In the genomic region with DNA sequence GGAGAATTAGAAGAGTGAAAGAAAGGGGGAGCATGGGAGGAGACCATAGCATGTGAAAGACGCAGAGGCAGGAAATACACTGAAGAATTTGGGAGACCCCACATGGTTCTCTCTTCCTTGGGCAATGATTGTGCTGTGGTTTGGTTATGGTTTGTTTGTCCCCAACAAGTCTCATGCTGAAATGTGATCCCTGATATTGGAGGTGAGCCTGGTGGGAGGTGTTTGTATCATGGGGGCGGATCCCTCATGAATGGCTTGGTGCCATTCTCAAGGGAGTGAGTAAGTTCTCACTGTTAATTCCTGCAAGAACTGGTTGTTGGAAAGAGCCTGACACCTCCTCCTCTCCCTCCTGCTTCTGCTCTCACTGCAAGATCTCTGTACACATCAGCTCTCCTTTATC, we compare ENCODE assay signal across 24 cellular contexts.
DNase-seq lines count a peak whose midpoint lies in the region; ATAC-seq and TF ChIP-seq lines count a peak whose summit lies in the region.
"Had no signal": no experiment of that assay in that cellular context is flagged by ENCODE, and none has a peak within 500 bp of the region (broad histone marks: within the 10 kb centered on the region; RNA-seq: fewer than 3 reads in every experiment).

No MANE protein-coding gene starts in this region.

- intact Hi-C loops in prostate gland (cut with DNase I) = no loop called here

- DNase-seq in NCI-H2171 treated with DMSO at 0.1 percent for 48 hours (lab: John Stamatoyannopoulos, UW) (peak; percentile 4), NCI-H2171 (lab: John Stamatoyannopoulos, UW) (no peak), NCI-H2107 treated with DMSO at 0.1 percent for 48 hours (lab: John Stamatoyannopoulos, UW; ENCODE audit: unreplicated experiment) (peak; percentile 82), endodermal cell (peak; percentile 50), prostate gland (ENCODE audit: low spot score) (peak; percentile 4)
- DNase-seq: Caco-2; CD4-positive, alpha-beta memory T cell; DMS 273 treated with DMSO at 0.1 percent for 48 hours; DMS79 treated with DMSO at 0.1 percent for 48 hours; H9; KBM-7; NCI-H1092 treated with DMSO at 0.1 percent for 48 hours; NCI-H146; NCI-H2081; NCI-H446; NCI-H526 treated with DMSO at 0.1 percent for 48 hours; Peyer's patch; SJCRH30 had no signal

- 100% methylated on average over 2 of the region's 2 CpGs; no CpG with 5 or more reads in 1 of the 2 experiments for WGBS in endodermal cell (ENCODE audit: insufficient coverage in 1 of 2, insufficient read length in 1 of 2), 2 experiments
- 50% methylated on average over 2 of the region's 2 CpGs for WGBS in prostate gland

- H3K27me3 Mint-ChIP-seq in endodermal cell (ENCODE audit: insufficient read depth) = no peaks in the 10 kb centered on the region

- no peak for TF ChIP-seq CTCF in endodermal cell (conservative IDR thresholded peaks at IDR 0.05)
- no peak for TF ChIP-seq CTCF in prostate gland (IDR thresholded peaks at IDR 0.05)

- peaks cover 2% of the 10 kb centered on the region for H3K36me3 Mint-ChIP-seq in endodermal cell (ENCODE audit: low read depth)
- H3K36me3 Mint-ChIP-seq: CD4-positive, alpha-beta memory T cell had no signal

- ATAC-seq in esophagus mucosa (no peak), HG03175 (IDR thresholded peaks at IDR 0.05; ENCODE audit: unreplicated experiment) (no peak), GM19351 (IDR thresholded peaks at IDR 0.05; ENCODE audit: unreplicated experiment) (no peak)

- H3K4me3 ChIP-seq in endodermal cell (ENCODE audit: low read length) (no peak overlapping the region), prostate gland (no peak overlapping the region)
- H3K4me3 ChIP-seq: BLaER1 treated with 17β-estradiol and CSF1 and Interleukin-3, amounts not matched to agents 10 nM and 100 nM; Peyer's patch; SJCRH30 had no signal

- no peaks in the 10 kb centered on the region for H3K4me1 ChIP-seq in endodermal cell (ENCODE audit: control insufficient read depth, insufficient read depth, low read length)
- no peaks in the 10 kb centered on the region for H3K4me1 ChIP-seq in prostate gland (replicated peaks)
- H3K4me1 ChIP-seq: BLaER1 treated with 17β-estradiol and CSF1 and Interleukin-3, amounts not matched to agents 10 nM and 100 nM; Caco-2; Peyer's patch; SJCRH30 had no signal

- H3K27me3 ChIP-seq in endodermal cell (ENCODE audit: control insufficient read depth, insufficient read depth, low read length, poor library complexity, severe bottlenecking) = no peaks in the 10 kb centered on the region
- H3K27me3 ChIP-seq in prostate gland (replicated peaks; ENCODE audit: insufficient read depth) = no peaks in the 10 kb centered on the region
- H3K27me3 ChIP-seq: Peyer's patch, SJCRH30 had no signal

- peaks cover 1% of the 10 kb centered on the region for H3K4me1 Mint-ChIP-seq in endodermal cell
- H3K4me1 Mint-ChIP-seq: CD4-positive, alpha-beta memory T cell had no signal

- H3K36me3 ChIP-seq in endodermal cell (ENCODE audit: control insufficient read depth, insufficient read depth, low read length) (no peaks in the 10 kb centered on the region), prostate gland (no peaks in the 10 kb centered on the region)
- H3K36me3 ChIP-seq: BLaER1 treated with 17β-estradiol and CSF1 and Interleukin-3, amounts not matched to agents 10 nM and 100 nM; Peyer's patch; SJCRH30 had no signal

- H3K4me3 Mint-ChIP-seq in endodermal cell = no peak overlapping the region
- H3K4me3 Mint-ChIP-seq: CD4-positive, alpha-beta memory T cell; H9 had no signal

- no peak for TF ChIP-seq POLR2A in prostate gland (IDR thresholded peaks at IDR 0.05)

- peaks cover 55% of the 10 kb centered on the region for H3K9me3 Mint-ChIP-seq in endodermal cell
- H3K9me3 Mint-ChIP-seq: CD4-positive, alpha-beta memory T cell had no signal

- H3K27ac ChIP-seq in endodermal cell (ENCODE audit: low read depth, low read length) (no peak overlapping the region), prostate gland (no peak overlapping the region)
- H3K27ac ChIP-seq: 22Rv1; BLaER1 treated with 17β-estradiol and CSF1 and Interleukin-3, amounts not matched to agents 10 nM and 100 nM; HL-60; Peyer's patch; SJCRH30 had no signal

- H3K27ac Mint-ChIP-seq in endodermal cell = no peak overlapping the region
- H3K27ac Mint-ChIP-seq: CD4-positive, alpha-beta memory T cell; H9 had no signal

- H3K9me3 ChIP-seq in endodermal cell (ENCODE audit: control insufficient read depth, low read length) (no peaks in the 10 kb centered on the region), prostate gland (no peaks in the 10 kb centered on the region)
- H3K9me3 ChIP-seq: Caco-2, Peyer's patch, SJCRH30 had no signal

- no peak overlapping the region for H3K9ac ChIP-seq in endodermal cell (ENCODE audit: extremely low read depth, low read length, poor library complexity, severe bottlenecking)
- H3K9ac ChIP-seq: BLaER1 treated with 17β-estradiol and CSF1 and Interleukin-3, amounts not matched to agents 10 nM and 100 nM had no signal
